ENCODE assay signal across 1 cellular context in the genomic region with DNA sequence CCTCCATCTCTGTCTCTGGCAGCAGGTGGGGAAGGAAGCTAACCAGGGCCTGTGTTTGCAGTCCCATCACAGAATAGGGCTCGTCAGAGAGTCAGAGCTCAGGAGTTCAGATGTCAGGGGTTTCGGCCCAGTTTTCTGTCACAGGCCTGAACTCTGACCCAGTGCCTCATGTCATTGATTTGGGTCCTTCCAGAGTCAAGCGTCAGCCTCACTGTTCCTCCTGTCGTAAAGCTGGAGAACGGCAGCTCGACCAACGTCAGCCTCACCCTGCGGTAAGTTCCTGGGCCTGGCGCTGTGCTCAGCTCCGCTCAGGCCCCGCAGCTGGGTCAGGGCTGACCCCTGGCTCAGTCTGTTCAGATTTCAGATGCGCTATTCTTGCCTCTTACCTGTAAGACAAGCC.
TF ChIP-seq lines count a peak whose summit lies in the region.

No MANE protein-coding gene starts in this region.

TF ChIP-seq in H1, 55 proteins besides CTCF, POLR2A, EP300 and RAD21:
- TF ChIP-seq SIRT6 (IDR thresholded peaks at IDR 0.05; ENCODE audit: low read length): no peak
- TF ChIP-seq RBBP5 (IDR thresholded peaks at IDR 0.05; ENCODE audit: borderline replicate concordance, low read depth, low read length): no peak
